Comparison of ENCODE assay signal across 9 cellular contexts in genomic region chr3:42589382-42590109, GRCh38. TPM values are rescaled to one million over a fixed set of nuclear protein-coding genes. Genes with fewer than 3 reads are reported as not detected.
DNase-seq lines count a peak whose midpoint lies in the region; ATAC-seq and TF ChIP-seq lines count a peak whose summit lies in the region.
"Had no signal": no experiment of that assay in that cellular context is flagged by ENCODE, and none has a peak within 500 bp of the region (broad histone marks: within the 10 kb centered on the region; RNA-seq: fewer than 3 reads in every experiment).

No MANE protein-coding gene starts in this region.

- H3K4me1 ChIP-seq in heart right ventricle (peaks cover 0 to 24% (median 9%) of the 10 kb centered on the region in 9 donors), upper lobe of right lung (peaks cover 5% of the 10 kb centered on the region)

- H3K27ac Mint-ChIP-seq in activated naive CD8-positive, alpha-beta T cell, result no peak overlapping the region
- H3K27ac Mint-ChIP-seq in mesothelial cell of epicardium, result peak overlapping the region; percentile 99

- no peak for TF ChIP-seq CTCF in heart right ventricle (IDR thresholded peaks at IDR 0.05)
- TF ChIP-seq CTCF in mesothelial cell of epicardium (IDR thresholded peaks at IDR 0.05; ENCODE audit: unreplicated experiment), result no peak
- no peak for TF ChIP-seq CTCF in upper lobe of right lung (IDR thresholded peaks at IDR 0.05)

- peaks cover 33% of the 10 kb centered on the region for H3K4me1 Mint-ChIP-seq in activated naive CD8-positive, alpha-beta T cell (ENCODE audit: low read depth)
- H3K4me1 Mint-ChIP-seq in mesothelial cell of epicardium, result peaks cover 18% of the 10 kb centered on the region

- H3K9me3 ChIP-seq in heart right ventricle (no peaks in the 10 kb centered on the region), upper lobe of right lung (no peaks in the 10 kb centered on the region)

- ATAC-seq in heart right ventricle (no peak), left ventricle myocardium superior (no peak), upper lobe of right lung (no peak)

- peak overlapping the region; percentile 99 for H3K4me3 Mint-ChIP-seq in activated naive CD8-positive, alpha-beta T cell
- H3K4me3 Mint-ChIP-seq in mesothelial cell of epicardium, result peak overlapping the region; percentile 98

- 92 to 93% methylated on average over 20 of the region's 20 CpGs for WGBS in heart right ventricle, 2 donors

- H3K9me3 Mint-ChIP-seq in activated naive CD8-positive, alpha-beta T cell (ENCODE audit: low read depth), result no peaks in the 10 kb centered on the region
- no peaks in the 10 kb centered on the region for H3K9me3 Mint-ChIP-seq in mesothelial cell of epicardium

- H3K27me3 ChIP-seq in heart right ventricle (no peaks in the 10 kb centered on the region), upper lobe of right lung (no peaks in the 10 kb centered on the region)

- H3K36me3 ChIP-seq in heart right ventricle, result peaks cover 0 to 22% (median 0%) of the 10 kb centered on the region in 9 donors
- peaks cover 9% of the 10 kb centered on the region for H3K36me3 ChIP-seq in upper lobe of right lung

- H3K27ac ChIP-seq in heart right ventricle (peak overlapping the region in 5 of 10 donors; percentile 75 to 85 (median 83)), upper lobe of right lung (peak overlapping the region; percentile 85)

- H3K4me3 ChIP-seq in heart right ventricle (peak overlapping the region in 8 of 10 donors; percentile 61 to 88 (median 72)), upper lobe of right lung (no peak overlapping the region)

- intact Hi-C loops in heart right ventricle (cut with DNase I), result loop anchor here in 4 of 10 donors (1.0 to 10.0 kb wide), 4 partner anchors 11 to 158 kb away; partner anchors contain the start of genes ZBTB47 (in 2 of the 4) and NKTR (in 1 of the 4)
- intact Hi-C loops in left ventricle myocardium superior (cut with micrococcal nuclease), result loop anchor here (10.0 kb wide), 1 partner anchor 155 kb away; no protein-coding TSS in a partner anchor
- intact Hi-C loops in upper lobe of right lung (cut with DNase I), result no loop called here

- DNase-seq in heart right ventricle (no peak), left ventricle myocardium superior (no peak), mesothelial cell of epicardium (ENCODE audit: low spot score in 2 of 2, unreplicated experiment in 2 of 2) (no peak), upper lobe of right lung (no peak), NCI-H774 (lab: John Stamatoyannopoulos, UW) (no peak), H4 (ENCODE audit: low spot score) (no peak)
- no peak for DNase-seq in activated CD8-positive, alpha-beta memory T cell treated with anti-CD3 and anti-CD28 coated beads, Interleukin-2, amount 50 U/mL, for 4 hours
- DNase-seq: NCI-H524 had no signal

- no peaks in the 10 kb centered on the region for H3K27me3 Mint-ChIP-seq in activated naive CD8-positive, alpha-beta T cell
- no peaks in the 10 kb centered on the region for H3K27me3 Mint-ChIP-seq in mesothelial cell of epicardium (ENCODE audit: low read depth)

- H3K36me3 Mint-ChIP-seq in activated naive CD8-positive, alpha-beta T cell, result peaks cover 4% of the 10 kb centered on the region
- peaks cover 8% of the 10 kb centered on the region for H3K36me3 Mint-ChIP-seq in mesothelial cell of epicardium

RNA-seq across cellular contexts. Expression of gene SS18L2, which starts 1.1 kb away (rescaled TPM):
- 10 to 100 TPM in 7 of 10 donors, 1 to 10 TPM in 3; 9.1 to 15.2 (median 11.3) TPM for total RNA-seq in heart right ventricle
- polyA plus RNA-seq in heart right ventricle, result 10 to 100 TPM; 31.9 to 35.3 TPM
- total RNA-seq in left ventricle myocardium superior, result 9.7 TPM
- total RNA-seq in mesothelial cell of epicardium, result 19.1 to 21.0 TPM (median 19.6 TPM) in 3 replicates
- total RNA-seq in upper lobe of right lung, result 22.0 TPM
- 32.2 and 41.9 TPM in 2 replicates for total RNA-seq in H4 (2014; rRNA removed; shearing (Covaris generic))

RNA-seq across cellular contexts. Expression of gene SEC22C, which starts 7.8 kb away (rescaled TPM):
- total RNA-seq in heart right ventricle (10 to 100 TPM; 23.8 to 32.9 (median 26.4) TPM), left ventricle myocardium superior (24.3 TPM), mesothelial cell of epicardium (39.6 to 44.7 TPM (median 42.6 TPM) in 3 replicates), upper lobe of right lung (48.6 TPM)
- polyA plus RNA-seq in heart right ventricle, result 10 to 100 TPM; 21.1 to 21.2 TPM
- total RNA-seq in H4 (2014; rRNA removed; shearing (Covaris generic)), result 42.4 and 48.1 TPM in 2 replicates

RNA-seq across cellular contexts. Expression of gene NKTR, which starts 10.9 kb away (rescaled TPM):
- 10 to 100 TPM; 19.7 to 28.4 (median 21.9) TPM for total RNA-seq in heart right ventricle
- 10 to 100 TPM; 10.2 to 59.3 TPM for polyA plus RNA-seq in heart right ventricle
- total RNA-seq in left ventricle myocardium superior, result 23.6 TPM
- 185 to 201 TPM (median 192 TPM) in 3 replicates for total RNA-seq in mesothelial cell of epicardium
- 92.1 TPM for total RNA-seq in upper lobe of right lung
- total RNA-seq in H4 (2014; rRNA removed; shearing (Covaris generic)), result 3.8 and 6.2 TPM in 2 replicates
